8 cellular contexts compared by ENCODE assay signal in the genomic region with DNA sequence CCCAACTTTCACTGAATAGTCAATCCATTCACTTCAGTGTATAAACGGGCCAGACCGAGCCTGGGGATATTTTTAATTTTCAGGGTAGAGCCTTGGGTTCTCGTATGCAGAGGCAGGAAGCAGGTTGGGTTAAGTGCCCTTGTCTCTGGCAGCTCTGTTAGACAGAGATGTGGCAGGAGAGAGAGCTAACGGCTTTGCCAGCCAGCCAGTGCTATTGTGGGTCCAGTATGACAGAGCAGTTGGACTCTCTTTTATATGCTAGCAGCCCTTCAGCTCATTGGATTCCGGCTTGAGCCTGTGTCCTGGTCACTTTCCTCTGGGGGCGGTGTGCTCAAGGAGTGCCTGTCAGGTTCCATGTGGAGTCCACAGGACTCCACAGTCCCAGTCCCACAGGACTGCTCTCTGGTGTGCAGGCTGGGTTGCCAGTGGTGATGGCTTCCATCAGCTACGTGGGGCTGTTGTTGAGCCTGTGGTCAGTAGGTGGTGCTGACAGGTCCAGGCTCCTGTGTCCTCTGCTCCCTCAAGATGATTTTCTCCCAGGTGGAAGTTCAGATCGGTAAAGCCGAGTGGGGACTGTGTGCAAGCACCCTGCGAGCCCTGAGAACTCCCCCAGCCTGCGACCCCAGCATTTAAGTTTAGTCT. TPM values are rescaled to one million over a fixed set of nuclear protein-coding genes. Genes with fewer than 3 reads are reported as not detected.
DNase-seq lines count a peak whose midpoint lies in the region; ATAC-seq, FAIRE-seq and TF ChIP-seq lines count a peak whose summit lies in the region.

No MANE protein-coding gene starts in this region.

- H3K27ac Mint-ChIP-seq in MCF 10A (ENCODE audit: low read depth, unreplicated experiment) = no peak overlapping the region

- no peak overlapping the region for H3K4me3 ChIP-seq in right atrium auricular region

- no TSS peak for BruUV-seq in MCF 10A (replicated peaks; lab: Mats Ljungman, UMichigan)

- CTCF ChIA-PET in MCF 10A (lab: Yijun Ruan, JAX) = interaction anchor here (0.6 to 1.5 kb wide), 6 partner anchors 11 to 454 kb away, joined by 3 to 5 read pairs (median 4); no protein-coding TSS in a partner anchor

- H3K36me3 Mint-ChIP-seq in MCF 10A (ENCODE audit: insufficient read depth, unreplicated experiment) = peaks cover 98% of the 10 kb centered on the region

- H3K27me3 Mint-ChIP-seq in MCF 10A (ENCODE audit: insufficient read depth, unreplicated experiment) = no peaks in the 10 kb centered on the region

- TF ChIP-seq CTCF in right atrium auricular region (IDR thresholded peaks at IDR 0.05) = peak in 1 of 2 donors; percentile 22
- TF ChIP-seq CTCF in MCF 10A (IDR thresholded peaks at IDR 0.05; ENCODE audit: unreplicated experiment) = no peak
- no peak for TF ChIP-seq CTCF in GM20000 (IDR thresholded peaks at IDR 0.05; ENCODE audit: extremely low read depth, missing control alignments)

- intact Hi-C loops in Right ventricle myocardium inferior (cut with DNase I) (no loop called here), MCF 10A (cut with micrococcal nuclease) (no loop called here)

- H3K27me3 ChIP-seq in right atrium auricular region = no peaks in the 10 kb centered on the region

- no peak overlapping the region for H3K4me3 Mint-ChIP-seq in MCF 10A (ENCODE audit: unreplicated experiment)

- H3K9me3 ChIP-seq in right atrium auricular region = no peaks in the 10 kb centered on the region

- H3K4me1 ChIP-seq in right atrium auricular region = peaks cover 0 to 36% of the 10 kb centered on the region in 2 donors

- FAIRE-seq in urothelium cell line (lab: Jason Lieb, UNC) = no peak

- H3K4me1 Mint-ChIP-seq in MCF 10A (ENCODE audit: insufficient read depth, unreplicated experiment) = no peaks in the 10 kb centered on the region

- DNase-seq in Right ventricle myocardium inferior (ENCODE audit: missing footprints) (no peak), right atrium auricular region (ENCODE audit: low spot score) (no peak), astrocyte of the hippocampus (ENCODE audit: low read depth, low spot score) (peak; percentile 35), iPS-NIHi11 (ENCODE audit: low spot score) (peak; percentile 61), urothelium cell line (ENCODE audit: low spot score) (peak; percentile 29), MCF 10A (ENCODE audit: unreplicated experiment) (no peak), GM20000 (ENCODE audit: low spot score) (no peak)

- no peak overlapping the region for H3K27ac ChIP-seq in right atrium auricular region

- peak; percentile 79 for ATAC-seq in Right ventricle myocardium inferior
- no peak for ATAC-seq in GM21515 (IDR thresholded peaks at IDR 0.05; ENCODE audit: unreplicated experiment)

- H3K36me3 ChIP-seq in right atrium auricular region = peaks cover 83% of the 10 kb centered on the region

- H3K9me3 Mint-ChIP-seq in MCF 10A (ENCODE audit: unreplicated experiment) = no peaks in the 10 kb centered on the region

- POLR2A ChIA-PET in MCF 10A (lab: Yijun Ruan, JAX) = no interaction called here

RNA-seq across cellular contexts. Expression of a gene that starts 14.3 kb away (rescaled TPM):
- total RNA-seq in Right ventricle myocardium inferior (69.4 TPM), right atrium auricular region (10 to 100 TPM; 67.2 to 87.7 TPM), MCF 10A (2022) (189 and 218 TPM in 2 replicates)

RNA-seq across cellular contexts. Expression of a gene that starts 35.8 kb away (rescaled TPM):
- not detected for total RNA-seq in Right ventricle myocardium inferior
- total RNA-seq in right atrium auricular region = not detected
- total RNA-seq in MCF 10A (2022) = not detected in 2 replicates

RNA-seq across cellular contexts. Expression of a gene that starts 53.2 kb away (rescaled TPM):
- total RNA-seq in Right ventricle myocardium inferior = 10.9 TPM
- 10 to 100 TPM; 20.2 to 21.2 TPM for total RNA-seq in right atrium auricular region
- total RNA-seq in MCF 10A (2022) = 14.9 and 17.4 TPM in 2 replicates

Comparison
In these comparisons a context has a peak if more than half of its experiments do, and no peak if none do; other contexts are left out.
1. DNase-seq: peak in astrocyte of the hippocampus (single experiment), iPS-NIHi11 (single experiment) and urothelium cell line (single experiment); none in Right ventricle myocardium inferior (single experiment), right atrium auricular region (single experiment), MCF 10A (single experiment) and GM20000 (single experiment).